Comparison of ENCODE assay signal across 19 cellular contexts in genomic region chr15:74808840-74809229, GRCh38. TPM values are rescaled to one million over a fixed set of nuclear protein-coding genes. Genes with fewer than 3 reads are reported as not detected.
DNase-seq lines count a peak whose midpoint lies in the region; ATAC-seq, FAIRE-seq and TF ChIP-seq lines count a peak whose summit lies in the region.
"Had no signal": no experiment of that assay in that cellular context is flagged by ENCODE, and none has a peak within 500 bp of the region (broad histone marks: within the 10 kb centered on the region; RNA-seq: fewer than 3 reads in every experiment).

No MANE protein-coding gene starts in this region.

- peak overlapping the region; percentile 74 for H3K27ac ChIP-seq in Karpas-422 (ENCODE audit: low read length)
- H3K27ac ChIP-seq: cardiac muscle cell, PC-9 had no signal

- H3K27me3 Mint-ChIP-seq in activated T-cell treated with anti-CD3 and anti-CD28 coated beads, Interleukin-2, amount 50 U/mL, for 72 hours (ENCODE audit: low read depth) = no peaks in the 10 kb centered on the region
- H3K27me3 Mint-ChIP-seq in chondrocyte (ENCODE audit: low read depth) = no peaks in the 10 kb centered on the region

- no peaks in the 10 kb centered on the region for H3K79me2 ChIP-seq in Karpas-422 (ENCODE audit: low read length)

- no peaks in the 10 kb centered on the region for H3K27me3 ChIP-seq in Karpas-422 (ENCODE audit: low read length)
- H3K27me3 ChIP-seq: cardiac muscle cell had no signal

- peak overlapping the region; percentile 25 for H3K9ac ChIP-seq in Karpas-422 (ENCODE audit: low read length)

- H3K36me3 Mint-ChIP-seq in activated T-cell treated with anti-CD3 and anti-CD28 coated beads, Interleukin-2, amount 50 U/mL, for 72 hours (ENCODE audit: insufficient read depth in 2 of 2) = peaks cover 5 to 6% of the 10 kb centered on the region in 2 donors
- peaks cover 8% of the 10 kb centered on the region for H3K36me3 Mint-ChIP-seq in chondrocyte (ENCODE audit: low read depth)

- no peak for DNase-seq in activated T-cell treated with anti-CD3 and anti-CD28 coated beads, Interleukin-2, amount 50 U/mL, for 72 hours
- DNase-seq in activated T-cell treated with anti-CD3 and anti-CD28 coated beads for 4 hours (no peak), Karpas-422 (peak; percentile 70), chondrocyte (ENCODE audit: low spot score) (no peak), retinal pigment epithelial cell (ENCODE audit: low read depth) (no peak), NCI-H446 (lab: John Stamatoyannopoulos, UW) (no peak), RCC 7860 (ENCODE audit: low spot score) (no peak), RPMI8226 (no peak)
- DNase-seq: activated gamma-delta T cell, DMS79 treated with DMSO at 0.1 percent for 48 hours, midbrain, NCI-H1048, NCI-H345, posterior cingulate gyrus had no signal

- no peak overlapping the region for H3K4me3 Mint-ChIP-seq in activated T-cell treated with anti-CD3 and anti-CD28 coated beads, Interleukin-2, amount 50 U/mL, for 72 hours
- no peak overlapping the region for H3K4me3 Mint-ChIP-seq in chondrocyte (ENCODE audit: unreplicated experiment)

- H3K9me3 Mint-ChIP-seq in activated T-cell treated with anti-CD3 and anti-CD28 coated beads, Interleukin-2, amount 50 U/mL, for 72 hours = no peaks in the 10 kb centered on the region
- no peaks in the 10 kb centered on the region for H3K9me3 Mint-ChIP-seq in chondrocyte (ENCODE audit: low read depth)

- peaks cover 4% of the 10 kb centered on the region for H3K36me3 ChIP-seq in Karpas-422 (ENCODE audit: insufficient read depth, low read length)

- peaks cover 6% of the 10 kb centered on the region; the same call in 1 of the 2 replicates for H4K20me1 ChIP-seq in Karpas-422 (ENCODE audit: insufficient read depth, low read depth, low read length)

- no peak for ATAC-seq in activated T-cell treated with anti-CD3 and anti-CD28 coated beads, Interleukin-2, amount 50 U/mL, for 72 hours (replicated peaks in 1 of 2)

- H3K9me3 ChIP-seq in Karpas-422 (ENCODE audit: low read length) = no peaks in the 10 kb centered on the region

- H2AFZ ChIP-seq in Karpas-422 (ENCODE audit: low read length) = no peak overlapping the region
- H2AFZ ChIP-seq: PC-9 had no signal

- no peaks in the 10 kb centered on the region for H3K9me2 ChIP-seq in Karpas-422 (replicated peaks; ENCODE audit: insufficient read depth, low read length)

- peaks cover 31% of the 10 kb centered on the region for H3K4me1 ChIP-seq in Karpas-422 (ENCODE audit: low read length)

- peak overlapping the region; percentile 17 for H3K4me2 ChIP-seq in Karpas-422 (ENCODE audit: low read depth, low read length, poor library complexity, severe bottlenecking)
- H3K4me2 ChIP-seq: PC-9 had no signal

- TF ChIP-seq CTCF in chondrocyte (IDR thresholded peaks at IDR 0.05) (peak; percentile 19), retinal pigment epithelial cell (conservative IDR thresholded peaks at IDR 0.05; ENCODE audit: low read depth, low read length) (peak; percentile 24)

- peaks cover 29% of the 10 kb centered on the region for H3K4me1 Mint-ChIP-seq in activated T-cell treated with anti-CD3 and anti-CD28 coated beads, Interleukin-2, amount 50 U/mL, for 72 hours (ENCODE audit: low read depth)
- H3K4me1 Mint-ChIP-seq in chondrocyte (ENCODE audit: low read depth) = peaks cover 29% of the 10 kb centered on the region

- FAIRE-seq in RCC 7860 (lab: Jason Lieb, UNC) = no peak
- FAIRE-seq: endometrium, GM12878, islet of Langerhans had no signal

- H3K27ac Mint-ChIP-seq in activated T-cell treated with anti-CD3 and anti-CD28 coated beads, Interleukin-2, amount 50 U/mL, for 72 hours = peak overlapping the region; percentile 1
- H3K27ac Mint-ChIP-seq in chondrocyte (ENCODE audit: unreplicated experiment) = no peak overlapping the region

- no peak overlapping the region for H3K4me3 ChIP-seq in Karpas-422 (ENCODE audit: low read length)
- H3K4me3 ChIP-seq in retinal pigment epithelial cell (ENCODE audit: low read length) = no peak overlapping the region
- H3K4me3 ChIP-seq: cardiac muscle cell, GM12878, PC-9 had no signal

RNA-seq across cellular contexts. Expression of gene LMAN1L, which starts 3.8 kb away (rescaled TPM):
- total RNA-seq in activated T-cell treated with anti-CD3 and anti-CD28 coated beads, Interleukin-2, amount 50 U/mL, for 72 hours = under 1 TPM; 0.53 to 0.72 TPM
- total RNA-seq in Karpas-422 (2014; rRNA removed; shearing (Covaris generic); ENCODE audit: low replicate concordance) = 3.3 and 4.3 TPM in 2 replicates
- total RNA-seq in chondrocyte = 0.82 TPM in 1 of 3 replicates, not detected in the others
- total RNA-seq: cardiac muscle cell, GM12878, PC-9 had no signal

RNA-seq across cellular contexts. Expression of gene CPLX3, which starts 17.6 kb away (rescaled TPM):
- total RNA-seq in activated T-cell treated with anti-CD3 and anti-CD28 coated beads, Interleukin-2, amount 50 U/mL, for 72 hours = under 1 TPM; 0.14 to 0.17 TPM
- total RNA-seq in Karpas-422 (2014; rRNA removed; shearing (Covaris generic); ENCODE audit: low replicate concordance) = 5.2 and 7.3 TPM in 2 replicates
- not detected in 3 replicates for total RNA-seq in chondrocyte
- total RNA-seq: cardiac muscle cell, GM12878, PC-9 had no signal

RNA-seq across cellular contexts. Expression of gene CSK, which starts 27.0 kb away (rescaled TPM):
- 100 to 1,000 TPM; 200 to 267 TPM for total RNA-seq in activated T-cell treated with anti-CD3 and anti-CD28 coated beads, Interleukin-2, amount 50 U/mL, for 72 hours
- total RNA-seq in Karpas-422 (2014; rRNA removed; shearing (Covaris generic); ENCODE audit: low replicate concordance) = 172 and 306 TPM in 2 replicates
- total RNA-seq in chondrocyte = 39.9 to 47.4 TPM (median 41.5 TPM) in 3 replicates

RNA-seq across cellular contexts. Expression of gene ULK3, which starts 34.1 kb away (rescaled TPM):
- total RNA-seq in activated T-cell treated with anti-CD3 and anti-CD28 coated beads, Interleukin-2, amount 50 U/mL, for 72 hours = 10 to 100 TPM; 48.5 to 53.8 TPM
- total RNA-seq in Karpas-422 (2014; rRNA removed; shearing (Covaris generic); ENCODE audit: low replicate concordance) = 87.3 and 89.6 TPM in 2 replicates
- 24.3 to 29.0 TPM (median 24.5 TPM) in 3 replicates for total RNA-seq in chondrocyte
